Comparison of ENCODE assay signal across 11 cellular contexts in genomic region chr11:133408936-133409335, GRCh38.
"Had no signal": no experiment of that assay in that cellular context is flagged by ENCODE, and none has a peak within 500 bp of the region (broad histone marks: within the 10 kb centered on the region; RNA-seq: fewer than 3 reads in every experiment).

No MANE protein-coding gene starts in this region.

- H3K36me3 ChIP-seq: HAP-1 had no signal

- H3K9ac ChIP-seq: GM23248, KMS-11 had no signal

- H3K27me3 Mint-ChIP-seq: IgD-negative memory B cell had no signal

- H3K9me3 ChIP-seq: HAP-1 had no signal

- H2AFZ ChIP-seq: GM23248 had no signal

- H3K27ac ChIP-seq: GM23248, HL-60, KMS-11 had no signal

- H3K4me3 ChIP-seq: GM23248, HAP-1 had no signal

- DNase-seq: GM23248, GOT3, H7, HFFc6, KBM-7 had no signal

- H3K4me3 Mint-ChIP-seq: HFFc6, IgD-negative memory B cell had no signal

- ATAC-seq: HCT116, HepG2 had no signal

- H3K4me2 ChIP-seq: KMS-11 had no signal

- H3K4me1 Mint-ChIP-seq: IgD-negative memory B cell had no signal

- H3K36me3 Mint-ChIP-seq: IgD-negative memory B cell had no signal

- H3K4me1 ChIP-seq: HAP-1 had no signal

- FAIRE-seq: HepG2 had no signal

- H3K27ac Mint-ChIP-seq: HFFc6 had no signal
